Comparison of ENCODE assay signal across 7 cellular contexts in the genomic region with DNA sequence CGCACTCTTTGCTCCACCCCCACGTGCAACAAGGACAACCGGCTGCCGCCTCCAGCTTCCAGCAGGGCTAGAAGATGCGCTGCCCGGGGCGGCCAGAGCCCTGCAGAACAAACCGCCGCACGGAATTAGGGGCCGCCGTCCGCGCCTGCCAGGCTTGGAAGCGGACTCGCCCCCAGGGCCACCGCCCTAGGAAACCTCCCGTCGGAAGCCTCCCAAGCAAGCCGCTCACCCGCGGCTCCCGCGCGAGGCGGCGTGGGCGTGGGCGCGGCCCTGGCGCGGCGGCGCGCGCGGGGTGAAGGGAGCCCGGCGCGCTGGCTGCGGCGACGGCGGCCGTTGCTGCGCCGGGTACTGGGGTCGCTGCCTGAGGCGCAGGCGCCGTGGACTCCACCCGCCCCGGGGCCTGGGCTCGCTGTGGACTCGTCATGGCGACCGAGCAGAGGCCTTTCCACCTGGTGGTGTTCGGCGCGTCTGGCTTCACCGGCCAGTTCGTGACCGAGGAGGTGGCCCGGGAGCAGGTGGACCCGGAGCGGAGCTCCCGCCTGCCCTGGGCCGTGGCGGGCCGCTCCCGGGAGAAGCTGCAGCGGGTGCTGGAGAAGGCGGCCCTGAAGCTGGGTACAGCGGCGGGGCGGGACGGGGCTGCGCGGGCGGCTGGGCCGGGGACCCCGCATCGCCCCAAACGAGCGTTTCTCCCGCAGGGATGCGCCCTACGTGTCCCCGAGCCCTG. TPM values are rescaled to one million over a fixed set of nuclear protein-coding genes. Genes with fewer than 3 reads are reported as not detected.
DNase-seq lines count a peak whose midpoint lies in the region; ATAC-seq and TF ChIP-seq lines count a peak whose summit lies in the region.

A gene with protein sequence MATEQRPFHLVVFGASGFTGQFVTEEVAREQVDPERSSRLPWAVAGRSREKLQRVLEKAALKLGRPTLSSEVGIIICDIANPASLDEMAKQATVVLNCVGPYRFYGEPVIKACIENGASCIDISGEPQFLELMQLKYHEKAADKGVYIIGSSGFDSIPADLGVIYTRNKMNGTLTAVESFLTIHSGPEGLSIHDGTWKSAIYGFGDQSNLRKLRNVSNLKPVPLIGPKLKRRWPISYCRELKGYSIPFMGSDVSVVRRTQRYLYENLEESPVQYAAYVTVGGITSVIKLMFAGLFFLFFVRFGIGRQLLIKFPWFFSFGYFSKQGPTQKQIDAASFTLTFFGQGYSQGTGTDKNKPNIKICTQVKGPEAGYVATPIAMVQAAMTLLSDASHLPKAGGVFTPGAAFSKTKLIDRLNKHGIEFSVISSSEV (plus strand): TSS at position 409 of the 724 bp plus-strand sequence. CDS start 14 bp downstream, at position 423.

- ATAC-seq in GM18505 (IDR thresholded peaks at IDR 0.05; ENCODE audit: unreplicated experiment), result peak; percentile 95
- ATAC-seq in HG02884 (IDR thresholded peaks at IDR 0.05; ENCODE audit: unreplicated experiment), result peak; percentile 94
- peak; percentile 80 for ATAC-seq in sciatic nerve

- no peak for TF ChIP-seq CTCF in astrocyte of the cerebellum (IDR thresholded peaks at IDR 0.05; ENCODE audit: low read depth, low read length, missing control alignments)

- peak; percentile 83 for TF ChIP-seq POLR2A in GM18505 (IDR thresholded peaks at IDR 0.05; ENCODE audit: borderline replicate concordance, extremely low read depth, insufficient read depth, insufficient read length)

- H3K4me3 ChIP-seq in astrocyte of the cerebellum (ENCODE audit: low read depth, low read length), result peak within 1 kb of the TSS; percentile 73

- intact Hi-C loops in sciatic nerve (cut with DNase I), result no loop called here

- in situ Hi-C loops in astrocyte of the cerebellum (cut with HindIII; ENCODE audit: low sequenced_read_pairs), result no loop called here

- DNase-seq in NCI-H187 treated with DMSO at 0.1 percent for 48 hours (lab: John Stamatoyannopoulos, UW), result peak; percentile 6
- DNase-seq in T-helper 9 cell, result peak; percentile 3
- DNase-seq in astrocyte of the cerebellum (ENCODE audit: low read depth), result no peak
- DNase-seq in hypothalamus (lab: John Stamatoyannopoulos, UW), result peak; percentile 11 to 91 (median 61)
- peak; percentile 89 for DNase-seq in sciatic nerve (ENCODE audit: low spot score)

RNA-seq across cellular contexts. Expression of the gene that starts here (rescaled TPM):
- 79.0 TPM for total RNA-seq in sciatic nerve
